24 cellular contexts compared by ENCODE assay signal in the genomic region with DNA sequence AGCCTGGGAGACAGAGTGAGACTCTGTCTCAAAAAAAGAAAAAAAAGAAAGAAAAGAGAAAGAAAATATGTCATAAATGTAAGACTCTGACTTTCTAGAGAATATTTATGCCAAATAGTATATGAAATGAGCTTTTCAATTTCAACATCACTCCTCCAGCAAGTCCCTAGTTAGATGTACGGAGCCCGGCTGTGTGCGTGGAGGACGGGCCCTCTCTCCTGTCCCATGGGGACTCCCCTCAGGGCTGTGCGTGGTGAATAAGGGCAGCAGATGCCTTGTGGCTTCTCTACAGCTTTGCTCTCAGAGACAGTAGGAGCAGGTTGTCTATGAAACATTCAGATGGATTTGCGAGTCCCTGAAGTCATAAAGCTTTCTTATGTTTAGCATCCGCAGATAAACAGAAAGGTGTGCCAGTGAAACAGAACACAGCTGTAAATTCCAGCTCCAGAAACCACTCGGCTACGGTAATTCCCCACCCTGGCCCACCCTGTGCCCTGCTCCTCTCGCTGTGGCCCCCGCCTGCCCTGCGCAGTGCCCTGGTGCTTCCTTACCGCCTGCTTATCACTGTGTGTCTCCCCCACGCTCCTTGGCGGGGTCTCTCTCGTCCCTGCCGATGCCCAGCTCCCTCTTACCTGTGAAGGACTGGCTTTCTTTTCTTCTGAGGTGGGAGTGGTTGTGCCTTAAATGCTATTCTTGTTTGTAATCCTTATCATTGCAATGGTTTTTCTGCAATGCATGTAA. TPM values are rescaled to one million over a fixed set of nuclear protein-coding genes. Genes with fewer than 3 reads are reported as not detected.
"Had no signal": no experiment of that assay in that cellular context is flagged by ENCODE, and none has a peak within 500 bp of the region (broad histone marks: within the 10 kb centered on the region; RNA-seq: fewer than 3 reads in every experiment).

No MANE protein-coding gene starts in this region.

- H3K9me3 Mint-ChIP-seq: IgD-negative memory B cell had no signal

- H3K27ac ChIP-seq: HL-60, KMS-11 had no signal

- H3K4me3 ChIP-seq: K562 had no signal

- ATAC-seq: K562 had no signal

- H3K9me3 ChIP-seq: SK-N-SH had no signal

- H3K27me3 Mint-ChIP-seq: IgD-negative memory B cell had no signal

- DNase-seq: Kasumi-1, MM.1S, NCI-H1048, NCI-H1105, NCI-H1436 treated with DMSO at 0.1 percent for 48 hours, NCI-H1694, NCI-H187 treated with DMSO at 0.1 percent for 48 hours, NCI-H2029 treated with DMSO at 0.1 percent for 48 hours, NCI-H226, NCI-H446, NCI-H510A, NCI-H524 treated with DMSO at 0.1 percent for 48 hours, NCI-H69, NCI-H774, RPMI8226, SHP77, SK-N-SH, SW 1271 had no signal

RNA-seq across cellular contexts. Expression of gene HGFAC, which starts 13.9 kb away (rescaled TPM):
- total RNA-seq: K562, M059J, SK-MEL-5 had no signal

RNA-seq across cellular contexts. Expression of gene DOK7, which starts 35.2 kb away (rescaled TPM):
- total RNA-seq: K562, SK-MEL-5 had no signal
